In genomic region chr6:70166088-70166958, GRCh38 we compare ENCODE assay signal across 8 cellular contexts.
DNase-seq lines count a peak whose midpoint lies in the region; ATAC-seq, FAIRE-seq and TF ChIP-seq lines count a peak whose summit lies in the region.

No MANE protein-coding gene starts in this region.

- in situ Hi-C loops in GM12878 (cut with MboI), result no loop called here

- 43% methylated on average over 24 of the region's 24 CpGs for WGBS in GM12878 (ENCODE audit: insufficient coverage, insufficient replicate concordance, low lambda C conversion rate, missing lambda C conversion rate)

- H3K36me3 ChIP-seq in NT2/D1 (ENCODE audit: insufficient read depth, insufficient read length, low read length) (no peaks in the 10 kb centered on the region), GM12878 (ENCODE audit: control insufficient read depth in 2 of 2, insufficient read depth in 2 of 2, low read length in 1 of 2) (no peaks in the 10 kb centered on the region; a peak in 3 of 4 replicates)

- FAIRE-seq in GM19239 (lab: Jason Lieb, UNC) (peak; percentile 60), GM12878 (lab: Jason Lieb, UNC) (peak; percentile 35)

- H3K9ac ChIP-seq in NT2/D1 (ENCODE audit: insufficient read length, low read depth) (no peak overlapping the region), GM12878 (ENCODE audit: control insufficient read depth, insufficient read depth, low read length) (no peak overlapping the region)

- intact Hi-C loops in GM12878 (cut with micrococcal nuclease; ENCODE audit: unreplicated experiment), result loop anchor here (5.0 kb wide), 1 partner anchor 434 kb away; no protein-coding TSS in a partner anchor

- no peak for TF ChIP-seq EP300 in GM12878 (IDR thresholded peaks at IDR 0.05; ENCODE audit: borderline replicate concordance in 1 of 2, control insufficient read depth in 1 of 2, low read depth in 2 of 2, low read length in 2 of 2)

- TF ChIP-seq CTCF in GM12878 (IDR thresholded peaks at IDR 0.05 in 2 of 3, conservative IDR thresholded peaks at IDR 0.05 in 1 of 3; ENCODE audit: control insufficient read depth in 2 of 3, extremely low read depth in 1 of 3, insufficient read depth in 1 of 3, low read depth in 3 of 3, low read length in 3 of 3), result peak; percentile 69 to 82 (median 75)

- H3K4me1 ChIP-seq in NT2/D1 (ENCODE audit: insufficient read depth, insufficient read length) (no peaks in the 10 kb centered on the region), GM12878 (ENCODE audit: control insufficient read depth, insufficient read depth, low read length) (peaks cover 6% of the 10 kb centered on the region; the same call in 1 of the 2 replicates)

- TSS peak; percentile 11 for BruUV-seq in GM12878 (replicated peaks; lab: Mats Ljungman, UMichigan)

- SMC1A ChIA-PET in GM12878 (lab: Charles Lee; ENCODE audit: uncharacterized antibody, unreplicated experiment), result interaction anchor here (0.7 to 1.5 kb wide), 8 partner anchors 10 to 504 kb away, joined by 3 to 12 read pairs (median 4); no protein-coding TSS in a partner anchor

- no peaks in the 10 kb centered on the region for H3K79me2 ChIP-seq in GM12878 (ENCODE audit: control insufficient read depth, insufficient read depth, low read length)

- H3K27ac ChIP-seq in GM12878 (ENCODE audit: control insufficient read depth, insufficient read depth), result no peak overlapping the region

- POLR2A ChIA-PET in GM12878 (lab: Charles Lee), result no interaction called here

- CTCF ChIA-PET in GM12878 (lab: Yijun Ruan, JAX), result interaction anchor here (0.6 to 2.0 kb wide), 11 partner anchors 35 to 446 kb away, joined by 3 to 9 read pairs (median 4); no protein-coding TSS in a partner anchor

- peak; percentile 79 for TF ChIP-seq RAD21 in GM12878 (IDR thresholded peaks at IDR 0.05; ENCODE audit: insufficient read depth, low read depth, low read length)

- H3K4me3 ChIP-seq in NT2/D1 (ENCODE audit: insufficient read length, low read depth) (no peak overlapping the region), GM12878 (no peak overlapping the region)

- DNase-seq in D341Med (ENCODE audit: low spot score) (peak; percentile 83), GM19239 (ENCODE audit: insufficient read length, low spot score) (peak; percentile 9), NT2/D1 (ENCODE audit: low read depth, low spot score) (peak; percentile 2), GM12878 (ENCODE audit: low read depth, low spot score) (no peak), iPS-NIHi11 (ENCODE audit: low spot score) (peak; percentile 64), NCI-H2029 (lab: John Stamatoyannopoulos, UW) (no peak)
- peak; percentile 38 for DNase-seq in stimulated activated CD4-positive, alpha-beta T cell treated with anti-CD3 and anti-CD28 coated beads, Interleukin-1b, Interleukin-23, amount 100 ng/mL, for 48 hours

- H3K9me3 ChIP-seq in NT2/D1 (ENCODE audit: insufficient read depth, low read length), result no peaks in the 10 kb centered on the region
- no peaks in the 10 kb centered on the region; the same call in 2 of the 3 replicates for H3K9me3 ChIP-seq in GM12878 (replicated peaks; ENCODE audit: control insufficient read depth, insufficient read depth, low read length)

- H3K4me2 ChIP-seq in GM12878 (ENCODE audit: control insufficient read depth, insufficient read depth), result peak overlapping the region; percentile 5; the same call in 1 of the 2 replicates

- RAD21 ChIA-PET in GM12878 (lab: Charles Lee; ENCODE audit: unreplicated experiment), result interaction anchor here (0.9 to 1.4 kb wide), 4 partner anchors 10 to 332 kb away, joined by 4 read pairs; no protein-coding TSS in a partner anchor

- H2AFZ ChIP-seq in GM12878 (ENCODE audit: control insufficient read depth, low read depth, low read length), result peak overlapping the region; percentile 2; the same call in 1 of the 2 replicates

- peak; percentile 97 for ATAC-seq in HG03196 (IDR thresholded peaks at IDR 0.05; ENCODE audit: unreplicated experiment)
- ATAC-seq in GM12878, result peak; percentile 93

- H4K20me1 ChIP-seq in GM12878 (ENCODE audit: control insufficient read depth, insufficient read depth), result no peaks in the 10 kb centered on the region

- no peaks in the 10 kb centered on the region for H3K27me3 ChIP-seq in NT2/D1 (ENCODE audit: insufficient read depth, insufficient read length)
- no peaks in the 10 kb centered on the region for H3K27me3 ChIP-seq in GM12878 (replicated peaks in 1 of 2; ENCODE audit: control insufficient read depth in 2 of 2, insufficient read depth in 2 of 2, low read length in 1 of 2)

- no peak for TF ChIP-seq POLR2A in GM12878 (IDR thresholded peaks at IDR 0.05; ENCODE audit: low read depth, low read length)

TF ChIP-seq in GM12878, 131 proteins besides CTCF, POLR2A, EP300 and RAD21:
- TF ChIP-seq IRF4 (IDR thresholded peaks at IDR 0.05; ENCODE audit: low read depth, low read length) (0 out of 2 replicates have a peak, but pooled peaks have one; percentile 22), REST (IDR thresholded peaks at IDR 0.05; ENCODE audit: low read depth, low read length) (no peak), DPF2 (IDR thresholded peaks at IDR 0.05) (no peak), ZNF217 (IDR thresholded peaks at IDR 0.05) (no peak), SMC3 (IDR thresholded peaks at IDR 0.05; ENCODE audit: borderline replicate concordance, low read length) (peak; percentile 54; the same call in 1 of the 2 replicates)

Comparison
In these comparisons a context has a peak if more than half of its experiments do, and no peak if none do; other contexts are left out.
1. DNase-seq: peak in D341Med (single experiment), GM19239 (single experiment), NT2/D1 (single experiment), iPS-NIHi11 (single experiment) and stimulated activated CD4-positive, alpha-beta T cell treated with anti-CD3 and anti-CD28 coated beads, Interleukin-1b, Interleukin-23, amount 100 ng/mL, for 48 hours (single experiment); none in GM12878 (single experiment) and NCI-H2029 (single experiment).